In the genomic region with DNA sequence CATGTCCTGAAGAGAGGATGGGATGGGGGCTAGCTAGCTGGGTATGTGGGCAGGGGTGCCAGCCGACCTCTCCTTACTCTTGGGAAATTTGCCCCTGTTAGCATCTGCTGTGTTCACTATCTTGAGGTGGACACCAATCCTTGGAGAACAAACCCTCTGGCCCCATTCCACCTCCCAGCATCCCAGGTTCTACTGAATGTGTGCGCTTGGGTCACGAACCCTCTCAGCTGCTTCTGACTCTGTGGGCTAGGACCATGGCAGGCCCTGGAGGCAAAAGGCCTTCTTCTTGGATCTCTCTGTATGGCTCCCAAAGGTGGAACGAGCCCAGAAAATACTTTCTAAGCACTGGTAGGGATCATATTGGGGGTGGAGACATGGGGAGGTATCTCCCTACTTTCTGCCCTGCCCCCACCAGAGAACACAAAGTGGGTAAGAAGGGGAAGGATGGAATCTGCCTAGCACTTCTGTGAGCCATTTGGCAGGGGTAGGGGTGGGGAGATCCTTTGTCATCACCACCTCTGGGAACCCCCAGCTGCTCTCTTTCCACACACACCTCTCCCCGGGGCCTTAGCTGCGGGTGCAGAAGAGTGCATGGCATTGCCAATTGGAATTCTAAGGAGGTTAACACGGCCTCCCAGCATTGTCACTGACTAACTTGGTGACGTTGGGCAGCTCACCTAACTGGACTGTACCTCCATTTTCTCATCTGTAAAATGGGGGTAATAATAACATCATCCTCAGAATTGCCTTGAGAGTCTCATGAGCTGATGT, we compare ENCODE assay signal across 31 cellular contexts. TPM values are rescaled to one million over a fixed set of nuclear protein-coding genes. Genes with fewer than 3 reads are reported as not detected.
DNase-seq lines count a peak whose midpoint lies in the region; ATAC-seq and TF ChIP-seq lines count a peak whose summit lies in the region.
"Had no signal": no experiment of that assay in that cellular context is flagged by ENCODE, and none has a peak within 500 bp of the region (broad histone marks: within the 10 kb centered on the region; RNA-seq: fewer than 3 reads in every experiment).

No MANE protein-coding gene starts in this region.

- no peak for ATAC-seq in activated T-cell treated with anti-CD3 and anti-CD28 coated beads, Interleukin-2, amount 50 U/mL, for 72 hours (replicated peaks in 1 of 2)
- no peak for ATAC-seq in HG02588 (IDR thresholded peaks at IDR 0.05; ENCODE audit: unreplicated experiment)
- ATAC-seq: body of pancreas; GM23338; left lobe of liver; naive thymus-derived CD4-positive, alpha-beta T cell; psoas muscle; stimulated activated naive B cell treated with anti-CD40 and anti-IgM and Interleukin-4, amounts not matched to agents 10 μg/mL and 1 μg/mL and 100 μg/mL, for 72 hours; T-helper 17 cell had no signal

- in situ Hi-C loops in ACHN (cut with HindIII; ENCODE audit: low pct_ligation_motif_present, low pct_unique_long_range_greater_than_20kb, low sequenced_read_pairs) = no loop called here

- TF ChIP-seq CTCF in dorsolateral prefrontal cortex (IDR thresholded peaks at IDR 0.05 in 54 of 56, conservative IDR thresholded peaks at IDR 0.05 in 2 of 56; ENCODE audit: low read depth in 1 of 56, partially characterized antibody in 56 of 56) = no peak

- no peak overlapping the region for H3K27ac Mint-ChIP-seq in activated T-cell treated with anti-CD3 and anti-CD28 coated beads, Interleukin-2, amount 50 U/mL, for 24 hours
- no peak overlapping the region for H3K27ac Mint-ChIP-seq in activated T-cell treated with anti-CD3 and anti-CD28 coated beads, Interleukin-2, amount 50 U/mL, for 72 hours
- H3K27ac Mint-ChIP-seq: activated CD4-positive, alpha-beta memory T cell treated with anti-CD3 and anti-CD28 coated beads for 36 hours; activated naive CD4-positive, alpha-beta T cell treated with anti-CD3 and anti-CD28 coated beads for 36 hours; activated T-helper 1 cell treated with anti-CD3 and anti-CD28 coated beads, Interleukin-12 subunit alpha, Interleukin-12 subunit beta, Interleukin-2, Interleukin-4 antibody, amounts not matched to agents 30 ng/mL and 10 ng/mL and 1 ng/mL, durations not matched to agents 14 hours and 24 hours and 36 hours; CD4-positive, alpha-beta memory T cell; naive thymus-derived CD4-positive, alpha-beta T cell; stimulated activated naive B cell treated with anti-CD40 and anti-IgM and Interleukin-4, amounts not matched to agents 10 μg/mL and 1 μg/mL and 100 μg/mL, for 72 hours; T-helper 17 cell had no signal

- H3K36me3 Mint-ChIP-seq in activated T-cell treated with anti-CD3 and anti-CD28 coated beads, Interleukin-2, amount 50 U/mL, for 24 hours (ENCODE audit: low read depth) = no peaks in the 10 kb centered on the region
- no peaks in the 10 kb centered on the region for H3K36me3 Mint-ChIP-seq in activated T-cell treated with anti-CD3 and anti-CD28 coated beads, Interleukin-2, amount 50 U/mL, for 72 hours (ENCODE audit: insufficient read depth in 2 of 2)
- H3K36me3 Mint-ChIP-seq: activated CD4-positive, alpha-beta memory T cell treated with anti-CD3 and anti-CD28 coated beads for 36 hours; CD4-positive, alpha-beta memory T cell; stimulated activated naive B cell treated with anti-CD40 and anti-IgM and Interleukin-4, amounts not matched to agents 10 μg/mL and 1 μg/mL and 100 μg/mL, for 72 hours had no signal

- peaks cover 5% of the 10 kb centered on the region for H3K4me1 Mint-ChIP-seq in activated T-cell treated with anti-CD3 and anti-CD28 coated beads, Interleukin-2, amount 50 U/mL, for 24 hours (ENCODE audit: low read depth)
- H3K4me1 Mint-ChIP-seq in activated T-cell treated with anti-CD3 and anti-CD28 coated beads, Interleukin-2, amount 50 U/mL, for 72 hours (ENCODE audit: low read depth) = peaks cover 9% of the 10 kb centered on the region

- no peaks in the 10 kb centered on the region for H3K9me3 Mint-ChIP-seq in activated T-cell treated with anti-CD3 and anti-CD28 coated beads, Interleukin-2, amount 50 U/mL, for 24 hours
- H3K9me3 Mint-ChIP-seq in activated T-cell treated with anti-CD3 and anti-CD28 coated beads, Interleukin-2, amount 50 U/mL, for 72 hours = no peaks in the 10 kb centered on the region
- H3K9me3 Mint-ChIP-seq: activated CD4-positive, alpha-beta memory T cell treated with anti-CD3 and anti-CD28 coated beads for 36 hours; activated naive CD4-positive, alpha-beta T cell treated with anti-CD3 and anti-CD28 coated beads for 36 hours; activated T-helper 1 cell treated with anti-CD3 and anti-CD28 coated beads, Interleukin-12 subunit alpha, Interleukin-12 subunit beta, Interleukin-2, Interleukin-4 antibody, amounts not matched to agents 30 ng/mL and 10 ng/mL and 1 ng/mL, durations not matched to agents 14 hours and 24 hours and 36 hours; CD4-positive, alpha-beta memory T cell; GM23338; stimulated activated naive B cell treated with anti-CD40 and anti-IgM and Interleukin-4, amounts not matched to agents 10 μg/mL and 1 μg/mL and 100 μg/mL, for 72 hours had no signal

- peaks cover 43% of the 10 kb centered on the region for H3K27me3 Mint-ChIP-seq in activated T-cell treated with anti-CD3 and anti-CD28 coated beads, Interleukin-2, amount 50 U/mL, for 24 hours
- peaks cover 32% of the 10 kb centered on the region for H3K27me3 Mint-ChIP-seq in activated T-cell treated with anti-CD3 and anti-CD28 coated beads, Interleukin-2, amount 50 U/mL, for 72 hours (ENCODE audit: low read depth)

- H3K27me3 ChIP-seq in dorsolateral prefrontal cortex = no peaks in the 10 kb centered on the region
- H3K27me3 ChIP-seq: body of pancreas had no signal

- H3K27ac ChIP-seq in dorsolateral prefrontal cortex (peak overlapping the region in 41 of 59 donors; percentile 10 to 96 (median 76)), substantia nigra (ENCODE audit: low read depth, low read length, poor library complexity, severe bottlenecking) (peak overlapping the region; percentile 47)
- H3K27ac ChIP-seq: adrenal gland, body of pancreas, psoas muscle, suprapubic skin had no signal

- DNase-seq in activated T-cell treated with anti-CD3 and anti-CD28 coated beads, Interleukin-2, amount 50 U/mL, for 24 hours = peak; percentile 11
- DNase-seq in activated T-cell treated with anti-CD3 and anti-CD28 coated beads, Interleukin-2, amount 50 U/mL, for 72 hours = no peak
- peak in 1 of 10 donors; percentile 22 for DNase-seq in dorsolateral prefrontal cortex
- peak; percentile 59 for DNase-seq in mesenteric fat pad (ENCODE audit: low spot score)
- DNase-seq in substantia nigra (lab: John Stamatoyannopoulos, UW) = no peak
- no peak for DNase-seq in AG08395 (ENCODE audit: low spot score)
- DNase-seq in ACHN = no peak
- DNase-seq: activated CD4-positive, alpha-beta memory T cell treated with anti-CD3 and anti-CD28 coated beads for 36 hours; activated CD4-positive, alpha-beta T cell treated with anti-CD3 and anti-CD28 coated beads for 1 hour; activated naive CD4-positive, alpha-beta T cell treated with anti-CD3 and anti-CD28 coated beads for 36 hours; AML-193; CD4-positive, alpha-beta memory T cell; cerebellar nuclear complex; midbrain; naive thymus-derived CD4-positive, alpha-beta T cell; NCI-H1048; NCI-H1694 treated with DMSO at 0.1 percent for 48 hours; NCI-H2171 treated with DMSO at 0.1 percent for 48 hours; NCI-H510A; occipital lobe; psoas muscle; RPMI8226; stimulated activated naive B cell treated with anti-CD40 and anti-IgM and Interleukin-4, amounts not matched to agents 10 μg/mL and 1 μg/mL and 100 μg/mL, for 72 hours; T-helper 17 cell had no signal

- intact Hi-C loops in dorsolateral prefrontal cortex (cut with DNase I) = loop anchor here in 1 of 2 donors (10.0 kb wide), 1 partner anchor 495 kb away; the partner anchor contains the start of gene C10orf105

- H3K4me3 Mint-ChIP-seq in activated T-cell treated with anti-CD3 and anti-CD28 coated beads, Interleukin-2, amount 50 U/mL, for 24 hours = no peak overlapping the region
- no peak overlapping the region for H3K4me3 Mint-ChIP-seq in activated T-cell treated with anti-CD3 and anti-CD28 coated beads, Interleukin-2, amount 50 U/mL, for 72 hours
- H3K4me3 Mint-ChIP-seq: activated CD4-positive, alpha-beta memory T cell treated with anti-CD3 and anti-CD28 coated beads for 36 hours; activated naive CD4-positive, alpha-beta T cell treated with anti-CD3 and anti-CD28 coated beads for 36 hours; activated T-helper 1 cell treated with anti-CD3 and anti-CD28 coated beads, Interleukin-12 subunit alpha, Interleukin-12 subunit beta, Interleukin-2, Interleukin-4 antibody, amounts not matched to agents 30 ng/mL and 10 ng/mL and 1 ng/mL, durations not matched to agents 14 hours and 24 hours and 36 hours; GM23338; naive thymus-derived CD4-positive, alpha-beta T cell; stimulated activated naive B cell treated with anti-CD40 and anti-IgM and Interleukin-4, amounts not matched to agents 10 μg/mL and 1 μg/mL and 100 μg/mL, for 72 hours; T-helper 17 cell had no signal

- no peak overlapping the region for H3K4me3 ChIP-seq in dorsolateral prefrontal cortex
- H3K4me3 ChIP-seq: adrenal gland, body of pancreas, GM23338, psoas muscle, suprapubic skin had no signal

RNA-seq across cellular contexts. Expression of gene UNC5B, which starts 7.7 kb away (rescaled TPM):
- under 1 TPM; 0.05 to 0.12 TPM for total RNA-seq in activated T-cell treated with anti-CD3 and anti-CD28 coated beads, Interleukin-2, amount 50 U/mL, for 72 hours
- total RNA-seq in dorsolateral prefrontal cortex (10 to 100 TPM; 12.3 to 77.7 (median 23.7) TPM), mesenteric fat pad (5.3 TPM)
- total RNA-seq: CD4-positive, alpha-beta memory T cell; T-helper 17 cell had no signal

Comparison
In these comparisons a context has a peak if more than half of its experiments do, and no peak if none do; other contexts are left out.
1. DNase-seq: peak in activated T-cell treated with anti-CD3 and anti-CD28 coated beads, Interleukin-2, amount 50 U/mL, for 24 hours (single experiment) and mesenteric fat pad (single experiment); none in activated T-cell treated with anti-CD3 and anti-CD28 coated beads, Interleukin-2, amount 50 U/mL, for 72 hours (0 of 2), substantia nigra (0 of 49), AG08395 (single experiment) and ACHN (single experiment).